8 cellular contexts compared by ENCODE assay signal in the genomic region with DNA sequence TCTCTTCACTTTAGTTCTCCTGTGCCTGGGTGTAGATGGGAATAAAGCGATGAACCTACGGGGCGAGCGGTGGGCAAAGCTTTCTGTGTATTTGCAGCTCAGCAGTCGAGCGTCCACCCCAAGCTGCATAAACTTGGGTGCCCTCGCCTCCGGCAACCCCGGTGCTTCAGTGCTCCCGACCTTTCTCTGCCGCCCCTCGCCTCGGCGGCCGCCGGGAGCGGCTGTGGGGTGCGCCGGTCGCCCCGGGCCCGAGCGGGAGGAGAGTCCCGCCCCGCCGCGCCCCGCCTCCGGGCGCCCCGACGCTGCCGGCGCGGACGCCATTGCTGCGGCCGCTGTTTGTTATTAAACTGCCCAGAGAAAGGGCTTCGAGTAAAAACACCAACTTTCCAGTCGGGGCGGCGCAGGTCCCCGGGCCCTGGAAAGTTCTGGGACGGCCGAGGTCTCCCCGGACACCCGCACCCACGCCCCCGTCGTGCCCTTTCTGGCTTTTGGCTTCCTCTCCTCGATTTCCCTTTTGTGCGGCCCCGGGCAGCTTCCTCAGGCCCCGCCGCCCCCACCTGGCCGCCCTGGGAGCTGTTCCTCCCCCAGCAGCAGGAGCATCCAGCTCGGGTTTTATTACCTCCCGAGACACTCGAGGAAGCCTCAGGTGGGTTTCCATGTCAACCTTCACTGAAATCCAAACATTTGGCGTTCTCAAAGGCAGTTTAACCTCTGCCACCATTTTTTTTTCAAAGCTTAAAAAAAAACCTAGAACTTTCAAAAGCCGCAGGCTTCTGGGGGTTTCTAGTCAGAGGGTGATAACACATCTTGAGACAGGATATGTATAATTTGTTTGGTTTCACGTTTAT.
DNase-seq lines count a peak whose midpoint lies in the region; ATAC-seq and TF ChIP-seq lines count a peak whose summit lies in the region.

No MANE protein-coding gene starts in this region.

- peaks cover 6% of the 10 kb centered on the region for H3K4me1 ChIP-seq in A673 (ENCODE audit: insufficient read depth, low read length, poor library complexity, severe bottlenecking)
- H3K4me1 ChIP-seq in mucosa of rectum (ENCODE audit: control insufficient read depth in 2 of 2, insufficient read depth in 2 of 2, low read length in 2 of 2) = peaks cover 0 to 3% of the 10 kb centered on the region in 2 donors

- intact Hi-C loops in A673 (cut with micrococcal nuclease; ENCODE audit: unreplicated experiment) = loop anchor here (5.0 kb wide), 1 partner anchor 379 kb away; a partner anchor contains a TSS

- H3K9me3 ChIP-seq in A673 (ENCODE audit: low read depth, low read length, poor library complexity, severe bottlenecking) (no peaks in the 10 kb centered on the region), mucosa of rectum (ENCODE audit: control insufficient read depth in 2 of 2, low read length in 2 of 2) (no peaks in the 10 kb centered on the region)

- peak; percentile 33; the same call in 1 of the 2 replicates for TF ChIP-seq CTCF in A673 (conservative IDR thresholded peaks at IDR 0.05; ENCODE audit: low read depth, low read length)
- no peak for TF ChIP-seq CTCF in endothelial cell (IDR thresholded peaks at IDR 0.05; ENCODE audit: unreplicated experiment)

- CTCF ChIA-PET in A673 (lab: Charles Lee) = interaction anchor here (0.9 kb wide), 1 partner anchor 380 kb away, joined by 4 read pairs; no protein-coding TSS in a partner anchor

- no peaks in the 10 kb centered on the region for H3K36me3 ChIP-seq in A673 (ENCODE audit: insufficient read depth, low read length, poor library complexity, severe bottlenecking)
- no peaks in the 10 kb centered on the region for H3K36me3 ChIP-seq in mucosa of rectum (ENCODE audit: control insufficient read depth in 2 of 2, insufficient read depth in 2 of 2, low read length in 2 of 2)

- DNase-seq in A673 (ENCODE audit: low spot score) (peak; percentile 34), NCI-H460 (ENCODE audit: extremely low read depth, low read depth) (peak; percentile 57), endothelial cell (ENCODE audit: low spot score) (peak; percentile 40)
- DNase-seq in activated CD8-positive, alpha-beta memory T cell treated with anti-CD3 and anti-CD28 coated beads for 48 hours (ENCODE audit: low read depth in 2 of 3, low spot score in 2 of 3) = peak in 2 of 3 experiments; percentile 11 to 26
- DNase-seq in stimulated activated naive CD4-positive, alpha-beta T cell treated with Interleukin-2 at 50 U/mL for 16 hours (lab: John Stamatoyannopoulos, UW) = peak; percentile 40

- POLR2A ChIA-PET in A673 (lab: Charles Lee; ENCODE audit: low non-redundant PET) = no interaction called here

- H3K4me3 ChIP-seq in A673 (ENCODE audit: low read depth, low read length, poor library complexity, severe bottlenecking) = peak overlapping the region; percentile 50
- peak overlapping the region; percentile 69 to 75 for H3K4me3 ChIP-seq in mucosa of rectum (ENCODE audit: low read length in 2 of 2)

- H3K9me3 Mint-ChIP-seq in endothelial cell (ENCODE audit: unreplicated experiment) = no peaks in the 10 kb centered on the region

- H3K36me3 Mint-ChIP-seq in endothelial cell (ENCODE audit: low read depth, unreplicated experiment) = peaks cover 10% of the 10 kb centered on the region

- peak; percentile 51 for ATAC-seq in GM18858 (IDR thresholded peaks at IDR 0.05; ENCODE audit: unreplicated experiment)
- ATAC-seq in HG03060 (IDR thresholded peaks at IDR 0.05; ENCODE audit: low read depth, unreplicated experiment) = peak; percentile 37

- H3K4me3 Mint-ChIP-seq in endothelial cell (ENCODE audit: unreplicated experiment) = peak overlapping the region; percentile 85

- H3K27me3 ChIP-seq in A673 (replicated peaks; ENCODE audit: insufficient read depth, low read depth, low read length, poor library complexity) = no peaks in the 10 kb centered on the region
- H3K27me3 ChIP-seq in mucosa of rectum (ENCODE audit: control insufficient read depth in 2 of 2, insufficient read depth in 2 of 2, low read length in 2 of 2) = no peaks in the 10 kb centered on the region

- H3K9ac ChIP-seq in mucosa of rectum (ENCODE audit: low read depth in 1 of 2, low read length in 2 of 2) = peak overlapping the region; percentile 26 to 77

- peaks cover 47% of the 10 kb centered on the region for H3K4me1 Mint-ChIP-seq in endothelial cell (ENCODE audit: unreplicated experiment)

- no TSS peak for BruUV-seq in A673 (replicated peaks; lab: Mats Ljungman, UMichigan)

- H3K27me3 Mint-ChIP-seq in endothelial cell (ENCODE audit: unreplicated experiment) = peaks cover 11% of the 10 kb centered on the region

- H3K27ac Mint-ChIP-seq in endothelial cell (ENCODE audit: unreplicated experiment) = peak overlapping the region; percentile 94

- H3K27ac ChIP-seq in A673 (ENCODE audit: low read depth, low read length, poor library complexity, severe bottlenecking) = peak overlapping the region; percentile 58
- H3K27ac ChIP-seq in mucosa of rectum (ENCODE audit: low read depth in 2 of 2, low read length in 2 of 2) = peak overlapping the region; percentile 74 to 80

Comparison
In these comparisons a context has a peak if more than half of its experiments do, and no peak if none do; other contexts are left out.
1. Peak in every context shown above with its lines: DNase-seq, ATAC-seq, H3K4me3 ChIP-seq and H3K27ac ChIP-seq.